In genomic region chr3:46934508-46935167, GRCh38 we compare ENCODE assay signal across 10 cellular contexts. TPM values are rescaled to one million over a fixed set of nuclear protein-coding genes. Genes with fewer than 3 reads are reported as not detected.
DNase-seq lines count a peak whose midpoint lies in the region; ATAC-seq and TF ChIP-seq lines count a peak whose summit lies in the region.
"Had no signal": no experiment of that assay in that cellular context is flagged by ENCODE, and none has a peak within 500 bp of the region (broad histone marks: within the 10 kb centered on the region; RNA-seq: fewer than 3 reads in every experiment).

No MANE protein-coding gene starts in this region.

- TF ChIP-seq CTCF in chondrocyte (IDR thresholded peaks at IDR 0.05) (no peak), lung (IDR thresholded peaks at IDR 0.05; ENCODE audit: control extremely low read depth, extremely low read depth) (no peak), type B pancreatic cell (conservative IDR thresholded peaks at IDR 0.05) (no peak)

- H3K9me3 Mint-ChIP-seq in chondrocyte (ENCODE audit: low read depth) (no peaks in the 10 kb centered on the region), type B pancreatic cell (no peaks in the 10 kb centered on the region)
- H3K9me3 Mint-ChIP-seq in activated CD4-positive, alpha-beta T cell treated with anti-CD3 and anti-CD28 coated beads, Interleukin-2, amount 10 ng/mL, durations not matched to agents 7 days and 5 days = no peaks in the 10 kb centered on the region

- H3K27me3 ChIP-seq in lung (ENCODE audit: control insufficient read depth, insufficient read depth) = no peaks in the 10 kb centered on the region

- no peaks in the 10 kb centered on the region for H3K9me3 ChIP-seq in lung (ENCODE audit: control insufficient read depth in 2 of 2, insufficient read depth in 1 of 2, low read length in 1 of 2)

- 61 to 72% methylated on average over 8 of the region's 8 CpGs for WGBS in lung, 2 donors

- H3K4me1 Mint-ChIP-seq in chondrocyte (ENCODE audit: low read depth) (peaks cover 66% of the 10 kb centered on the region), type B pancreatic cell (ENCODE audit: unreplicated experiment) (peaks cover 48% of the 10 kb centered on the region)
- peaks cover 52% of the 10 kb centered on the region for H3K4me1 Mint-ChIP-seq in activated CD4-positive, alpha-beta T cell treated with anti-CD3 and anti-CD28 coated beads, Interleukin-2, amount 10 ng/mL, durations not matched to agents 7 days and 5 days

- no peaks in the 10 kb centered on the region for H3K27me3 Mint-ChIP-seq in chondrocyte (ENCODE audit: low read depth)
- no peaks in the 10 kb centered on the region for H3K27me3 Mint-ChIP-seq in type B pancreatic cell
- H3K27me3 Mint-ChIP-seq in activated CD4-positive, alpha-beta T cell treated with anti-CD3 and anti-CD28 coated beads, Interleukin-2, amount 10 ng/mL, durations not matched to agents 7 days and 5 days = no peaks in the 10 kb centered on the region
- H3K27me3 Mint-ChIP-seq: activated naive CD8-positive, alpha-beta T cell had no signal

- ATAC-seq in lung (ENCODE audit: insufficient read depth, low FRiP score) (no peak), GM19328 (IDR thresholded peaks at IDR 0.05; ENCODE audit: unreplicated experiment) (no peak)

- peaks cover 8% of the 10 kb centered on the region for H3K36me3 Mint-ChIP-seq in chondrocyte (ENCODE audit: low read depth)
- H3K36me3 Mint-ChIP-seq in type B pancreatic cell = peaks cover 20% of the 10 kb centered on the region
- H3K36me3 Mint-ChIP-seq in activated CD4-positive, alpha-beta T cell treated with anti-CD3 and anti-CD28 coated beads, Interleukin-2, amount 10 ng/mL, durations not matched to agents 7 days and 5 days (ENCODE audit: low read depth) = peaks cover 33% of the 10 kb centered on the region
- H3K36me3 Mint-ChIP-seq: activated naive CD8-positive, alpha-beta T cell had no signal

- POLR2A ChIA-PET in activated CD4-positive, alpha-beta T cell treated with anti-CD3 and anti-CD28 coated beads, Interleukin-2, amount 10 ng/mL, durations not matched to agents 7 days and 5 days (lab: Charles Lee) = no interaction called here

- peaks cover 58 to 64% of the 10 kb centered on the region in 2 donors for H3K4me1 ChIP-seq in lung (ENCODE audit: control insufficient read depth in 2 of 2, insufficient read depth in 2 of 2, low read length in 2 of 2)

- H3K4me3 ChIP-seq in lung = no peak overlapping the region

- H3K4me3 Mint-ChIP-seq in chondrocyte (ENCODE audit: unreplicated experiment) = no peak overlapping the region
- no peak overlapping the region for H3K4me3 Mint-ChIP-seq in type B pancreatic cell
- no peak overlapping the region for H3K4me3 Mint-ChIP-seq in activated CD4-positive, alpha-beta T cell treated with anti-CD3 and anti-CD28 coated beads, Interleukin-2, amount 10 ng/mL, durations not matched to agents 7 days and 5 days
- H3K4me3 Mint-ChIP-seq: activated naive CD8-positive, alpha-beta T cell had no signal

- peak; percentile 4 for DNase-seq in NCI-H2196 (lab: John Stamatoyannopoulos, UW; ENCODE audit: unreplicated experiment)
- DNase-seq in NCI-H2196 treated with DMSO at 0.1 percent for 48 hours (lab: John Stamatoyannopoulos, UW; ENCODE audit: unreplicated experiment) = no peak
- no peak for DNase-seq in chondrocyte (ENCODE audit: low spot score)
- no peak for DNase-seq in lung (ENCODE audit: low spot score)
- DNase-seq in type B pancreatic cell (ENCODE audit: extremely low spot score, unreplicated experiment) = no peak
- no peak for DNase-seq in activated CD4-positive, alpha-beta T cell treated with anti-CD3 and anti-CD28 coated beads, Interleukin-2, amount 10 ng/mL, durations not matched to agents 7 days and 5 days
- no peak for DNase-seq in UCSD-AML1 (lab: John Stamatoyannopoulos, UW; ENCODE audit: unreplicated experiment)
- DNase-seq: NK-92 treated with Interleukin-12 subunit alpha and Interleukin-12 subunit beta, amount 100 ng/mL, for 24 hours had no signal

- peak overlapping the region; percentile 90 to 97 for H3K27ac ChIP-seq in lung (ENCODE audit: low read depth in 1 of 2, low read length in 1 of 2)

- H3K27ac Mint-ChIP-seq in chondrocyte (ENCODE audit: unreplicated experiment) = peak overlapping the region; percentile 95
- H3K27ac Mint-ChIP-seq in type B pancreatic cell = peak overlapping the region; percentile 85
- H3K27ac Mint-ChIP-seq in activated CD4-positive, alpha-beta T cell treated with anti-CD3 and anti-CD28 coated beads, Interleukin-2, amount 10 ng/mL, durations not matched to agents 7 days and 5 days = no peak overlapping the region
- H3K27ac Mint-ChIP-seq: activated naive CD8-positive, alpha-beta T cell had no signal

- H3K36me3 ChIP-seq in lung (ENCODE audit: control insufficient read depth in 2 of 2, insufficient read depth in 2 of 2, low read length in 2 of 2) = peaks cover 0 to 16% of the 10 kb centered on the region in 2 donors

- CTCF ChIA-PET in activated CD4-positive, alpha-beta T cell treated with anti-CD3 and anti-CD28 coated beads, Interleukin-2, amount 10 ng/mL, durations not matched to agents 7 days and 5 days (lab: Charles Lee) = interaction anchor here (1.1 to 4.1 kb wide), 5 partner anchors 8 to 25 kb away, joined by 3 to 21 read pairs (median 6); no protein-coding TSS in a partner anchor

RNA-seq across cellular contexts. Expression of gene CCDC12, which starts 41.9 kb away (rescaled TPM):
- 21.8 to 23.3 TPM (median 22.3 TPM) in 3 replicates for total RNA-seq in chondrocyte
- total RNA-seq in lung = 10 to 100 TPM; 34.2 to 64.9 TPM
- 100 to 1,000 TPM in 1 of 2 donors, 10 to 100 TPM in 1; 75.2 to 129 TPM for polyA plus RNA-seq in lung
- total RNA-seq in type B pancreatic cell (ENCODE audit: low replicate concordance) = 46.7 and 49.7 TPM in 2 replicates
- total RNA-seq in activated CD4-positive, alpha-beta T cell treated with anti-CD3 and anti-CD28 coated beads, Interleukin-2, amount 10 ng/mL, durations not matched to agents 7 days and 5 days = 10 to 100 TPM; 48.7 to 56.1 TPM

RNA-seq across cellular contexts. Expression of gene NBEAL2, which starts 44.8 kb away (rescaled TPM):
- total RNA-seq in chondrocyte (15.9 to 18.1 TPM (median 16.5 TPM) in 3 replicates), lung (100 to 1,000 TPM in 1 of 2 donors, 10 to 100 TPM in 1; 64.4 to 167 TPM), type B pancreatic cell (ENCODE audit: low replicate concordance) (115 and 241 TPM in 2 replicates)
- 100 to 1,000 TPM; 105 to 191 TPM for polyA plus RNA-seq in lung
- total RNA-seq in activated CD4-positive, alpha-beta T cell treated with anti-CD3 and anti-CD28 coated beads, Interleukin-2, amount 10 ng/mL, durations not matched to agents 7 days and 5 days = 100 to 1,000 TPM; 194 to 212 TPM

RNA-seq across cellular contexts. Expression of gene PTH1R, which starts 57.1 kb away (rescaled TPM):
- total RNA-seq in chondrocyte = 2.4 to 6.3 TPM (median 3.1 TPM) in 3 replicates
- 10 to 100 TPM; 14.7 to 25.1 TPM for total RNA-seq in lung
- polyA plus RNA-seq in lung = 10 to 100 TPM; 11.2 to 29.7 TPM
- total RNA-seq in type B pancreatic cell (ENCODE audit: low replicate concordance) = 63.0 and 83.1 TPM in 2 replicates
- not detected for total RNA-seq in activated CD4-positive, alpha-beta T cell treated with anti-CD3 and anti-CD28 coated beads, Interleukin-2, amount 10 ng/mL, durations not matched to agents 7 days and 5 days
